Comparison of ENCODE assay signal across 9 cellular contexts in genomic region chr22:37640591-37641250, GRCh38. TPM values are rescaled to one million over a fixed set of nuclear protein-coding genes. Genes with fewer than 3 reads are reported as not detected.
DNase-seq lines count a peak whose midpoint lies in the region; ATAC-seq and TF ChIP-seq lines count a peak whose summit lies in the region.
"Had no signal": no experiment of that assay in that cellular context is flagged by ENCODE, and none has a peak within 500 bp of the region (broad histone marks: within the 10 kb centered on the region; RNA-seq: fewer than 3 reads in every experiment).

No MANE protein-coding gene starts in this region.

- POLR2A ChIA-PET in activated CD4-positive, alpha-beta memory T cell treated with anti-CD3 and anti-CD28 coated beads for 36 hours (lab: Charles Lee) = interaction anchor here (1.2 to 4.2 kb wide), 5 partner anchors 9 to 40 kb away, joined by 4 to 30 read pairs (median 7); partner anchors contain the start of genes GGA1 and PDXP

- no peaks in the 10 kb centered on the region for H4K20me1 ChIP-seq in hepatocyte (ENCODE audit: insufficient read depth, poor library complexity, severe bottlenecking)

- H3K4me3 Mint-ChIP-seq in T-helper 1 cell treated with Interleukin-12 subunit alpha and Interleukin-12 subunit beta and Interleukin-4 antibody, amounts not matched to agents 30 μg/mL and 1 μg/mL, for 36 hours = peak overlapping the region; percentile 100
- peak overlapping the region; percentile 97 for H3K4me3 Mint-ChIP-seq in activated CD4-positive, alpha-beta memory T cell treated with anti-CD3 and anti-CD28 coated beads for 36 hours

- TF ChIP-seq EP300 in stomach (IDR thresholded peaks at IDR 0.05) = no peak

- no peaks in the 10 kb centered on the region for H3K9me2 ChIP-seq in hepatocyte (replicated peaks; ENCODE audit: insufficient read depth)

- WGBS in hepatocyte (ENCODE audit: low lambda C conversion rate, missing lambda C conversion rate) = 69% methylated on average over 12 of the region's 16 CpGs
- WGBS in stomach, 5 donors = 47 to 61% (median 52%) methylated on average over 10 to 16 of the region's 16 CpGs

- H3K4me1 Mint-ChIP-seq in T-helper 1 cell treated with Interleukin-12 subunit alpha and Interleukin-12 subunit beta and Interleukin-4 antibody, amounts not matched to agents 30 μg/mL and 1 μg/mL, for 36 hours (ENCODE audit: low read depth) = peaks cover 43% of the 10 kb centered on the region
- H3K4me1 Mint-ChIP-seq in activated CD4-positive, alpha-beta memory T cell treated with anti-CD3 and anti-CD28 coated beads for 36 hours (ENCODE audit: low read depth) = peaks cover 56% of the 10 kb centered on the region

- TF ChIP-seq POLR2A in stomach (IDR thresholded peaks at IDR 0.05) = no peak

- H3K79me2 ChIP-seq in hepatocyte = peaks cover 41% of the 10 kb centered on the region

- H3K4me1 ChIP-seq in hepatocyte (ENCODE audit: insufficient read depth) (peaks cover 55% of the 10 kb centered on the region), stomach (peaks cover 43 to 77% (median 62%) of the 10 kb centered on the region in 4 donors)

- H3K9me3 ChIP-seq in hepatocyte (ENCODE audit: low read depth) (no peaks in the 10 kb centered on the region), stomach (no peaks in the 10 kb centered on the region)
- H3K9me3 ChIP-seq: gastrocnemius medialis had no signal

- DNase-seq in T-helper 1 cell (no peak), hepatocyte (ENCODE audit: low spot score) (no peak), stomach (no peak), amniotic stem cell (lab: John Stamatoyannopoulos, UW) (no peak)
- peak; percentile 25 for DNase-seq in activated CD4-positive, alpha-beta memory T cell treated with anti-CD3 and anti-CD28 coated beads for 36 hours
- no peak for DNase-seq in NK-92 treated with Interleukin-12 subunit alpha and Interleukin-12 subunit beta, amount 100 ng/mL, for 24 hours (lab: John Stamatoyannopoulos, UW)
- DNase-seq: gastrocnemius medialis had no signal

- no peaks in the 10 kb centered on the region for H3K36me3 ChIP-seq in hepatocyte (replicated peaks; ENCODE audit: insufficient read depth, low read depth)
- H3K36me3 ChIP-seq in stomach = peaks cover 0 to 42% (median 22%) of the 10 kb centered on the region in 4 donors
- H3K36me3 ChIP-seq: gastrocnemius medialis had no signal

- H3K4me3 ChIP-seq in hepatocyte (peak overlapping the region; percentile 96), stomach (peak overlapping the region; percentile 60 to 75 (median 64))

- peak overlapping the region; percentile 95 for H3K27ac ChIP-seq in hepatocyte
- peak overlapping the region in 3 of 5 donors; percentile 72 to 90 (median 84) for H3K27ac ChIP-seq in stomach
- H3K27ac ChIP-seq: gastrocnemius medialis had no signal

- intact Hi-C loops in activated CD4-positive, alpha-beta memory T cell treated with anti-CD3 and anti-CD28 coated beads for 36 hours (cut with micrococcal nuclease) = no loop called here
- intact Hi-C loops in stomach (cut with DNase I; ENCODE audit: low total_unique reads) = loop anchor here (5.0 to 10.0 kb wide), 2 partner anchors 42 to 154 kb away; no protein-coding TSS in a partner anchor

- peaks cover 23% of the 10 kb centered on the region for H3K36me3 Mint-ChIP-seq in T-helper 1 cell treated with Interleukin-12 subunit alpha and Interleukin-12 subunit beta and Interleukin-4 antibody, amounts not matched to agents 30 μg/mL and 1 μg/mL, for 36 hours (ENCODE audit: low read depth)
- peaks cover 27% of the 10 kb centered on the region for H3K36me3 Mint-ChIP-seq in activated CD4-positive, alpha-beta memory T cell treated with anti-CD3 and anti-CD28 coated beads for 36 hours

- H3K27ac Mint-ChIP-seq in T-helper 1 cell treated with Interleukin-12 subunit alpha and Interleukin-12 subunit beta and Interleukin-4 antibody, amounts not matched to agents 30 μg/mL and 1 μg/mL, for 36 hours = peak overlapping the region; percentile 99
- H3K27ac Mint-ChIP-seq in activated CD4-positive, alpha-beta memory T cell treated with anti-CD3 and anti-CD28 coated beads for 36 hours = peak overlapping the region; percentile 97

- H3K9me3 Mint-ChIP-seq in T-helper 1 cell treated with Interleukin-12 subunit alpha and Interleukin-12 subunit beta and Interleukin-4 antibody, amounts not matched to agents 30 μg/mL and 1 μg/mL, for 36 hours = no peaks in the 10 kb centered on the region
- H3K9me3 Mint-ChIP-seq in activated CD4-positive, alpha-beta memory T cell treated with anti-CD3 and anti-CD28 coated beads for 36 hours = no peaks in the 10 kb centered on the region

- no peaks in the 10 kb centered on the region for H3K27me3 Mint-ChIP-seq in T-helper 1 cell treated with Interleukin-12 subunit alpha and Interleukin-12 subunit beta and Interleukin-4 antibody, amounts not matched to agents 30 μg/mL and 1 μg/mL, for 36 hours (ENCODE audit: low read depth)
- no peaks in the 10 kb centered on the region for H3K27me3 Mint-ChIP-seq in activated CD4-positive, alpha-beta memory T cell treated with anti-CD3 and anti-CD28 coated beads for 36 hours

- TF ChIP-seq CTCF in hepatocyte (IDR thresholded peaks at IDR 0.05; ENCODE audit: poor library complexity) (no peak), stomach (IDR thresholded peaks at IDR 0.05) (no peak)

- no peak for ATAC-seq in HG03521 (IDR thresholded peaks at IDR 0.05; ENCODE audit: unreplicated experiment)
- ATAC-seq: gastrocnemius medialis had no signal

- H2AFZ ChIP-seq in hepatocyte = no peak overlapping the region

- CTCF ChIA-PET in activated CD4-positive, alpha-beta memory T cell treated with anti-CD3 and anti-CD28 coated beads for 36 hours (lab: Charles Lee) = interaction anchor here (0.7 to 15.3 kb wide), 6 partner anchors 14 to 956 kb away, joined by 3 to 574 read pairs (median 83); partner anchors contain the start of genes GGA1, LGALS1, NOL12 and PDXP

- peak overlapping the region; percentile 99 for H3K4me2 ChIP-seq in hepatocyte

- no peaks in the 10 kb centered on the region for H3K27me3 ChIP-seq in hepatocyte
- peaks cover 0 to 8% (median 0%) of the 10 kb centered on the region in 3 donors for H3K27me3 ChIP-seq in stomach

RNA-seq across cellular contexts. Expression of gene SH3BP1, which starts 1.3 kb away (rescaled TPM):
- total RNA-seq in activated CD4-positive, alpha-beta memory T cell treated with anti-CD3 and anti-CD28 coated beads for 36 hours = 100 to 1,000 TPM in 1 of 2 experiments, 10 to 100 TPM in 1; 97.6 to 102 TPM
- total RNA-seq in hepatocyte (6.4 and 14.0 TPM in 2 replicates), stomach (100 to 1,000 TPM in 1 of 5 donors, 10 to 100 TPM in 1, 1 to 10 TPM in 2, not detected in 1; 1.6 to 135 (median 7.3) TPM)
- polyA plus RNA-seq in hepatocyte (12.3 and 21.6 TPM in 2 replicates), stomach (10 to 100 TPM in 1 of 3 donors, 1 to 10 TPM in 2; 8.7 to 12.8 (median 9.5) TPM)

RNA-seq across cellular contexts. Expression of gene PDXP, which starts 17.8 kb away (rescaled TPM):
- 10 to 100 TPM; 21.9 to 22.9 TPM for total RNA-seq in activated CD4-positive, alpha-beta memory T cell treated with anti-CD3 and anti-CD28 coated beads for 36 hours
- total RNA-seq in hepatocyte (15.0 and 18.3 TPM in 2 replicates), stomach (10 to 100 TPM in 1 of 5 donors, 1 to 10 TPM in 4; 2.9 to 72.1 (median 5.4) TPM)
- polyA plus RNA-seq in hepatocyte (25.0 and 27.6 TPM in 2 replicates), stomach (10 to 100 TPM in 1 of 3 donors, 1 to 10 TPM in 2; 6.4 to 11.8 (median 8.1) TPM)

RNA-seq across cellular contexts. Expression of gene GGA1, which starts 32.1 kb away (rescaled TPM):
- 10 to 100 TPM; 59.0 to 61.1 TPM for total RNA-seq in activated CD4-positive, alpha-beta memory T cell treated with anti-CD3 and anti-CD28 coated beads for 36 hours
- total RNA-seq in hepatocyte (25.5 and 30.2 TPM in 2 replicates), stomach (10 to 100 TPM; 39.5 to 87.9 (median 55.6) TPM)
- polyA plus RNA-seq in hepatocyte (51.5 and 75.3 TPM in 2 replicates), stomach (10 to 100 TPM; 30.3 to 43.6 (median 34.1) TPM)

RNA-seq across cellular contexts. Expression of gene LGALS1, which starts 34.7 kb away (rescaled TPM):
- total RNA-seq in activated CD4-positive, alpha-beta memory T cell treated with anti-CD3 and anti-CD28 coated beads for 36 hours = 100 to 1,000 TPM; 816 to 833 TPM
- total RNA-seq in hepatocyte (780 and 875 TPM in 2 replicates), stomach (100 to 1,000 TPM; 235 to 490 (median 312) TPM)
- polyA plus RNA-seq in hepatocyte (565 and 568 TPM in 2 replicates), stomach (1,000 to 10,000 TPM in 1 of 3 donors, 100 to 1,000 TPM in 2; 596 to 1,435 (median 703) TPM)

RNA-seq across cellular contexts. Expression of gene NOL12, which starts 45.4 kb away (rescaled TPM):
- 10 to 100 TPM; 32.5 to 33.3 TPM for total RNA-seq in activated CD4-positive, alpha-beta memory T cell treated with anti-CD3 and anti-CD28 coated beads for 36 hours
- total RNA-seq in hepatocyte (11.4 and 22.6 TPM in 2 replicates), stomach (10 to 100 TPM in 4 of 5 donors, 1 to 10 TPM in 1; 9.3 to 64.6 (median 41.5) TPM)
- polyA plus RNA-seq in hepatocyte (27.6 and 31.9 TPM in 2 replicates), stomach (10 to 100 TPM; 26.6 to 35.4 (median 35.2) TPM)
